27 cellular contexts compared by ENCODE assay signal in the genomic region with DNA sequence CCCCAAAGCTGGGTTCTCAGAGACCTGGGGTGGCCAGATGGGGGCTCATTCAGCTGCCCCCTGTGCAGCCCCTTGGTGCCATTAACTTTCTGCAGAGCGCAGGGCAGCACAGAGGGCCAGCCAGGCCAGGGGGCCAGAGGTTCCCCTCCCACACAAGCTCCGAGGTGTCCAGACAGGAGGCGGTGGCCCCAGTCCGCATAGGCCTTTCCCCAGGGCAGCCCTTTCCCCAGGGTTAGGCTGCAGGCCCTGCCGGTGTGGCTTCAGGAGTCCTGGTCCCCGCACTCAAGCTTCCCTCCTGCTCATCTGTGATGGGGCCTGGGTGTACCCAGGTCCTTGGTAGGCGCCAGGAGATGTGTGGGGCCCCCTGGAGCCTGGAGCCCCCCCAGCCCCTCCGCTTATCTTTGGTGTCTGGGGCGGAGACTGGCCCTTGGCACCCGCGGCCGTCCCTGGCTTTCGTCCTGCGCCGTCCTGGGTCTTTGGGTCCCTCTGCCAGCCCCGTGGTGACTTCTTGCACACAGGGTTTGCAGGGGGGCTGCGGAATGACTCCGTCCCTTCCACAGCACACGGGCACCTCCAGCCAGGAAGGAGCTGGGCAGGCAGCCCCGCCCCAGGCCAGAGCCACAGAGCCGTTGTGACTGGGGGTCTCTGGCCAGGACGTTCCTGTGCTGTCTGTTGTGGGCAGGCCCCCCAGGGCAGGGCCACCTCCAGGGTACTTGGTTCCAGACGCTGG.
"Had no signal": no experiment of that assay in that cellular context is flagged by ENCODE, and none has a peak within 500 bp of the region (broad histone marks: within the 10 kb centered on the region; RNA-seq: fewer than 3 reads in every experiment).

No MANE protein-coding gene starts in this region.

- H3K27ac Mint-ChIP-seq: activated CD8-positive, alpha-beta T cell treated with anti-CD3 and anti-CD28 coated beads, Interleukin-2, amount 10 ng/mL, durations not matched to agents 7 days and 5 days; T-helper 17 cell; WTC11 had no signal

- H3K36me3 Mint-ChIP-seq: WTC11 had no signal

- H3K27me3 ChIP-seq: body of pancreas, MG63, SJSA1 had no signal

- ATAC-seq: activated CD8-positive, alpha-beta T cell treated with anti-CD3 and anti-CD28 coated beads, Interleukin-2, amount 10 ng/mL, durations not matched to agents 7 days and 5 days; body of pancreas; Panc1; T-helper 17 cell; WTC11 had no signal

- H3K4me1 ChIP-seq: ascending aorta, SJSA1 had no signal

- H3K4me3 ChIP-seq: ascending aorta, body of pancreas, MG63, SJSA1 had no signal

- H3K27ac ChIP-seq: ascending aorta, body of pancreas, SJSA1 had no signal

- DNase-seq: activated CD4-positive, alpha-beta T cell treated with anti-CD3 and anti-CD28 coated beads for 48 hours; activated CD4-positive, alpha-beta T cell treated with anti-CD3 and anti-CD28 coated beads, Interleukin-2, amount 50 U/mL, for 4 hours; activated CD4-positive, CD25-positive, alpha-beta regulatory T cell treated with anti-CD3 and anti-CD28 coated beads, Interleukin-2, amount 50 U/mL, for 72 hours; activated CD8-positive, alpha-beta memory T cell treated with anti-CD3 and anti-CD28 coated beads, Interleukin-2, amount 50 U/mL, for 48 hours; activated CD8-positive, alpha-beta T cell treated with anti-CD3 and anti-CD28 coated beads, Interleukin-2, amount 10 ng/mL, durations not matched to agents 7 days and 5 days; activated naive CD4-positive, alpha-beta T cell treated with anti-CD3 and anti-CD28 coated beads, Interleukin-2, amount 50 U/mL, for 16 hours; activated T-cell treated with anti-CD3 and anti-CD28 coated beads, Interleukin-2, amount 50 U/mL, for 1 hour; MG63; MV-4-11; NCI-H1092 treated with DMSO at 0.1 percent for 48 hours; NCI-H1417 treated with DMSO at 0.1 percent for 48 hours; NCI-H1694; NCI-H2029; NCI-H2107; NCI-H510A treated with DMSO at 0.1 percent for 48 hours; NCI-H69; NK-92 treated with Interleukin-12 subunit alpha and Interleukin-12 subunit beta, amount 100 ng/mL, for 24 hours; OCI-M1; RPMI8226; SHP77; T-helper 17 cell; T-helper 9 cell had no signal

- H3K36me3 ChIP-seq: ascending aorta, MG63, SJSA1 had no signal

- H3K4me3 Mint-ChIP-seq: activated CD8-positive, alpha-beta T cell treated with anti-CD3 and anti-CD28 coated beads, Interleukin-2, amount 10 ng/mL, durations not matched to agents 7 days and 5 days; T-helper 17 cell; WTC11 had no signal

- H3K4me1 Mint-ChIP-seq: T-helper 17 cell, WTC11 had no signal

- H3K9me3 Mint-ChIP-seq: WTC11 had no signal

- H3K9me3 ChIP-seq: ascending aorta, body of pancreas, MG63, SJSA1 had no signal
